In the genomic region with DNA sequence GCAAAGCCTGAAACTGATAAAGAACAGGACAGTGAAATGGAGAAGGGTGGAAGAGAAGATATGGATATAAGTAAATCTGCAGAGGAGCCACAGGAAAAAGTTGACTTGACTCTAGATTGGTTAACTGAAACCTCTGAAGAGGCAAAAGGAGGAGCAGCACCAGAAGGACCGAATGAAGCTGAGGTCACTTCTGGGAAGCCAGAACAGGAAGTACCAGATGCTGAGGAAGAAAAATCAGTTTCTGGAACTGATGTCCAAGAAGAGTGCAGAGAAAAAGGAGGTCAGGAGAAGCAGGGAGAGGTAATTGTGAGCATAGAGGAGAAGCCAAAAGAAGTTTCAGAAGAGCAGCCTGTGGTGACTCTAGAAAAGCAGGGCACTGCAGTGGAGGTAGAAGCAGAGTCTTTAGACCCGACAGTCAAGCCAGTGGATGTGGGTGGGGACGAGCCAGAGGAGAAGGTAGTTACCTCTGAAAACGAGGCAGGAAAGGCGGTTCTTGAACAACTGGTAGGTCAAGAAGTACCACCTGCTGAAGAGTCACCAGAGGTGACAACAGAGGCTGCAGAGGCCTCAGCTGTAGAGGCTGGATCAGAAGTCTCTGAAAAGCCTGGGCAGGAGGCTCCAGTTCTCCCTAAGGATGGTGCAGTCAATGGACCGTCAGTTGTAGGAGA, we compare ENCODE assay signal across 13 cellular contexts. TPM values are rescaled to one million over a fixed set of nuclear protein-coding genes. Genes with fewer than 3 reads are reported as not detected.
A peak's percentile ranks its signal among the peaks of the same experiment; 100 is the strongest.
DNase-seq lines count a peak whose midpoint lies in the region; ATAC-seq and TF ChIP-seq lines count a peak whose summit lies in the region.
"Had no signal": no experiment of that assay in that cellular context is flagged by ENCODE, and none has a peak within 500 bp of the region (broad histone marks: within the 10 kb centered on the region; RNA-seq: fewer than 3 reads in every experiment).

No MANE protein-coding gene starts in this region.

- H3K27me3 ChIP-seq in PC-3 (ENCODE audit: low read length) = no peaks in the 10 kb centered on the region
- H3K27me3 ChIP-seq: ascending aorta, gastrocnemius medialis had no signal

- no peak for TF ChIP-seq CTCF in PC-3 (conservative IDR thresholded peaks at IDR 0.05; ENCODE audit: low read depth, low read length)

- no peak overlapping the region for H3K4me3 ChIP-seq in PC-3 (ENCODE audit: low read length)
- H3K4me3 ChIP-seq: ascending aorta, gastrocnemius medialis had no signal

- H3F3A ChIP-seq in PC-3 (ENCODE audit: low read length, unreplicated experiment) = no peaks in the 10 kb centered on the region

- POLR2A ChIA-PET in PC-3 (lab: Charles Lee; ENCODE audit: unreplicated experiment) = no interaction called here

- intact Hi-C loops in PC-3 (cut with micrococcal nuclease) = no loop called here

- no peaks in the 10 kb centered on the region for H3K27me3 Mint-ChIP-seq in activated naive CD4-positive, alpha-beta T cell treated with anti-CD3 and anti-CD28 coated beads, Interleukin-2, amount 50 U/mL, for 24 hours
- no peaks in the 10 kb centered on the region for H3K27me3 Mint-ChIP-seq in stimulated activated memory B cell treated with anti-CD40 and anti-IgM and Interleukin-4, amounts not matched to agents 10 μg/mL and 1 μg/mL and 100 μg/mL, for 72 hours

- DNase-seq in activated naive CD4-positive, alpha-beta T cell treated with Interleukin-2 at 50 U/mL for 16 hours = no peak
- DNase-seq in PC-3 = no peak
- no peak for DNase-seq in NCI-H146 (lab: John Stamatoyannopoulos, UW)
- no peak for DNase-seq in kidney tubule cell (ENCODE audit: low spot score)
- DNase-seq: gastrocnemius medialis, NCI-H1436 treated with DMSO at 0.1 percent for 48 hours, NCI-H526 had no signal

- CTCF ChIA-PET in PC-3 (lab: Charles Lee) = no interaction called here

- peaks cover 9% of the 10 kb centered on the region for H3K79me2 ChIP-seq in PC-3 (ENCODE audit: low read length)

- ATAC-seq in PC-3 (no peak), HG03457 (IDR thresholded peaks at IDR 0.05; ENCODE audit: unreplicated experiment) (no peak)
- no peak for ATAC-seq in stimulated activated memory B cell treated with anti-CD40 and anti-IgM and Interleukin-4, amounts not matched to agents 10 μg/mL and 1 μg/mL and 100 μg/mL, for 72 hours
- ATAC-seq: gastrocnemius medialis had no signal

- H3K9me3 ChIP-seq in PC-3 (ENCODE audit: low read length) = no peaks in the 10 kb centered on the region
- H3K9me3 ChIP-seq: ascending aorta, gastrocnemius medialis had no signal

- peaks cover 25% of the 10 kb centered on the region for H3K36me3 Mint-ChIP-seq in activated naive CD4-positive, alpha-beta T cell treated with anti-CD3 and anti-CD28 coated beads, Interleukin-2, amount 50 U/mL, for 24 hours
- H3K36me3 Mint-ChIP-seq in stimulated activated memory B cell treated with anti-CD40 and anti-IgM and Interleukin-4, amounts not matched to agents 10 μg/mL and 1 μg/mL and 100 μg/mL, for 72 hours = peaks cover 67% of the 10 kb centered on the region

- H3K4me1 ChIP-seq in PC-3 (ENCODE audit: insufficient read depth, low read length) = no peaks in the 10 kb centered on the region
- H3K4me1 ChIP-seq: ascending aorta, gastrocnemius medialis had no signal

- H3K9me2 ChIP-seq in PC-3 (replicated peaks; ENCODE audit: low read length) = no peaks in the 10 kb centered on the region

- no peaks in the 10 kb centered on the region for H3K9me3 Mint-ChIP-seq in activated naive CD4-positive, alpha-beta T cell treated with anti-CD3 and anti-CD28 coated beads, Interleukin-2, amount 50 U/mL, for 24 hours
- no peaks in the 10 kb centered on the region for H3K9me3 Mint-ChIP-seq in stimulated activated memory B cell treated with anti-CD40 and anti-IgM and Interleukin-4, amounts not matched to agents 10 μg/mL and 1 μg/mL and 100 μg/mL, for 72 hours

- no peak overlapping the region for H3K4me3 Mint-ChIP-seq in activated naive CD4-positive, alpha-beta T cell treated with anti-CD3 and anti-CD28 coated beads, Interleukin-2, amount 50 U/mL, for 24 hours
- no peak overlapping the region for H3K4me3 Mint-ChIP-seq in stimulated activated memory B cell treated with anti-CD40 and anti-IgM and Interleukin-4, amounts not matched to agents 10 μg/mL and 1 μg/mL and 100 μg/mL, for 72 hours

- H4K20me1 ChIP-seq in PC-3 (ENCODE audit: low read length) = peaks cover 15% of the 10 kb centered on the region; the same call in 1 of the 2 replicates

- H3K9ac ChIP-seq in PC-3 (ENCODE audit: low read length) = no peak overlapping the region

- no peak overlapping the region for H3K4me2 ChIP-seq in PC-3 (ENCODE audit: low read length)

- H2AFZ ChIP-seq in PC-3 (ENCODE audit: low read length) = no peak overlapping the region

- BruUV-seq in PC-3 (replicated peaks; lab: Mats Ljungman, UMichigan) = TSS peak; percentile 41

- H3K36me3 ChIP-seq in PC-3 (ENCODE audit: low read depth, low read length) = peaks cover 75% of the 10 kb centered on the region

- no peak overlapping the region for H3K27ac ChIP-seq in PC-3 (ENCODE audit: low read length)
- H3K27ac ChIP-seq in cingulate gyrus (ENCODE audit: low read depth, low read length) = peak overlapping the region; percentile 31
- H3K27ac ChIP-seq: gastrocnemius medialis, RWPE1 had no signal

- peak overlapping the region; percentile 41 for H3K27ac Mint-ChIP-seq in activated naive CD4-positive, alpha-beta T cell treated with anti-CD3 and anti-CD28 coated beads, Interleukin-2, amount 50 U/mL, for 24 hours
- peak overlapping the region; percentile 56 for H3K27ac Mint-ChIP-seq in stimulated activated memory B cell treated with anti-CD40 and anti-IgM and Interleukin-4, amounts not matched to agents 10 μg/mL and 1 μg/mL and 100 μg/mL, for 72 hours

- H3K4me1 Mint-ChIP-seq in activated naive CD4-positive, alpha-beta T cell treated with anti-CD3 and anti-CD28 coated beads, Interleukin-2, amount 50 U/mL, for 24 hours = peaks cover 38% of the 10 kb centered on the region
- H3K4me1 Mint-ChIP-seq in stimulated activated memory B cell treated with anti-CD40 and anti-IgM and Interleukin-4, amounts not matched to agents 10 μg/mL and 1 μg/mL and 100 μg/mL, for 72 hours = peaks cover 25% of the 10 kb centered on the region

RNA-seq across cellular contexts. Expression of a gene that starts 16.3 kb away (rescaled TPM):
- 1.6 and 1.9 TPM in 2 replicates for total RNA-seq in PC-3 (2014; rRNA removed)
- total RNA-seq: ascending aorta had no signal

RNA-seq across cellular contexts. Expression of a gene that starts 23.7 kb away (rescaled TPM):
- total RNA-seq in PC-3 (2014; rRNA removed) = 119 and 122 TPM in 2 replicates

RNA-seq across cellular contexts. Expression of a gene that starts 56.9 kb away (rescaled TPM):
- 86.1 and 94.9 TPM in 2 replicates for total RNA-seq in PC-3 (2014; rRNA removed)
